In genomic region chr3:107978116-107979057, GRCh38 we compare ENCODE assay signal across 22 cellular contexts.
DNase-seq lines count a peak whose midpoint lies in the region; ATAC-seq, FAIRE-seq and TF ChIP-seq lines count a peak whose summit lies in the region.
"Had no signal": no experiment of that assay in that cellular context is flagged by ENCODE, and none has a peak within 500 bp of the region (broad histone marks: within the 10 kb centered on the region; RNA-seq: fewer than 3 reads in every experiment).

No MANE protein-coding gene starts in this region.

- POLR2A ChIA-PET in T-cell (lab: Charles Lee) = interaction anchor here in 1 of 2 donors (0.6 kb wide), 1 partner anchor 76 kb away, joined by 4 read pairs; no protein-coding TSS in a partner anchor

- TF ChIP-seq CTCF in hepatocyte (IDR thresholded peaks at IDR 0.05; ENCODE audit: poor library complexity) = no peak

- H3K9me2 ChIP-seq in hepatocyte (replicated peaks; ENCODE audit: insufficient read depth) = no peaks in the 10 kb centered on the region
- H3K9me2 ChIP-seq: SK-N-SH had no signal

- peaks cover 10% of the 10 kb centered on the region for H3K4me1 ChIP-seq in hepatocyte (ENCODE audit: insufficient read depth)
- H3K4me1 ChIP-seq in small intestine (ENCODE audit: control insufficient read depth in 2 of 2, insufficient read depth in 1 of 2, low read depth in 1 of 2, low read length in 1 of 2) = peaks cover 0 to 8% of the 10 kb centered on the region in 2 donors
- H3K4me1 ChIP-seq: ascending aorta, HAP-1, uterus had no signal

- no peak overlapping the region for H2AFZ ChIP-seq in hepatocyte

- H3K4me3 Mint-ChIP-seq in activated T-cell treated with anti-CD3 and anti-CD28 coated beads, Interleukin-2, amount 50 U/mL, for 72 hours = peak overlapping the region in 1 of 2 donors; percentile 16
- H3K4me3 Mint-ChIP-seq in T-cell = peak overlapping the region; percentile 21 to 75 (median 47)
- H3K4me3 Mint-ChIP-seq: WTC11 had no signal

- H3K4me1 Mint-ChIP-seq in activated T-cell treated with anti-CD3 and anti-CD28 coated beads, Interleukin-2, amount 50 U/mL, for 72 hours (ENCODE audit: low read depth) = peaks cover 41% of the 10 kb centered on the region
- peaks cover 70 to 79% (median 73%) of the 10 kb centered on the region in 3 donors for H3K4me1 Mint-ChIP-seq in T-cell

- H4K20me1 ChIP-seq in hepatocyte (ENCODE audit: insufficient read depth, poor library complexity, severe bottlenecking) = no peaks in the 10 kb centered on the region

- 89% methylated on average over 6 of the region's 6 CpGs for WGBS in hepatocyte (ENCODE audit: low lambda C conversion rate, missing lambda C conversion rate)
- 61 to 76% (median 71%) methylated on average over 6 of the region's 6 CpGs for WGBS in small intestine, 3 donors

- H3K27ac ChIP-seq in hepatocyte (peak overlapping the region; percentile 32), small intestine (ENCODE audit: low read depth in 1 of 2, low read length in 1 of 2) (peak overlapping the region; percentile 44 to 55)
- H3K27ac ChIP-seq: ascending aorta, esophagus muscularis mucosa, ovary, uterus had no signal

- no peaks in the 10 kb centered on the region for H3K9me3 Mint-ChIP-seq in activated T-cell treated with anti-CD3 and anti-CD28 coated beads, Interleukin-2, amount 50 U/mL, for 72 hours
- no peaks in the 10 kb centered on the region for H3K9me3 Mint-ChIP-seq in T-cell
- H3K9me3 Mint-ChIP-seq: WTC11 had no signal

- H3K36me3 ChIP-seq in hepatocyte (replicated peaks; ENCODE audit: insufficient read depth, low read depth) = no peaks in the 10 kb centered on the region
- H3K36me3 ChIP-seq in small intestine (ENCODE audit: control insufficient read depth in 2 of 2, insufficient read depth in 2 of 2, low read length in 2 of 2) = no peaks in the 10 kb centered on the region
- no peaks in the 10 kb centered on the region for H3K36me3 ChIP-seq in H7 (replicated peaks; ENCODE audit: control insufficient read depth, insufficient read depth, low read length)
- H3K36me3 ChIP-seq: ascending aorta, esophagus muscularis mucosa, HAP-1, MG63, ovary, uterus had no signal

- FAIRE-seq in small intestine (lab: Jason Lieb, UNC) = no peak

- H3K4me3 ChIP-seq in hepatocyte (no peak overlapping the region), small intestine (ENCODE audit: low read depth in 1 of 2, low read length in 2 of 2) (no peak overlapping the region), H7 (ENCODE audit: insufficient read depth, low read depth, low read length) (no peak overlapping the region)
- H3K4me3 ChIP-seq: ascending aorta, esophagus muscularis mucosa, HAP-1, MG63, ovary, uterus had no signal

- CTCF ChIA-PET in T-cell (lab: Charles Lee) = interaction anchor here (0.5 to 1.0 kb wide), 3 partner anchors 11 to 51 kb away, joined by 3 to 4 read pairs (median 4); no protein-coding TSS in a partner anchor

- H3K4me2 ChIP-seq in hepatocyte = no peak overlapping the region
- H3K4me2 ChIP-seq: SK-N-SH had no signal

- H3K27me3 ChIP-seq in hepatocyte = no peaks in the 10 kb centered on the region
- H3K27me3 ChIP-seq in small intestine (ENCODE audit: control insufficient read depth in 2 of 2, insufficient read depth in 2 of 2, low read length in 2 of 2) = no peaks in the 10 kb centered on the region
- no peaks in the 10 kb centered on the region for H3K27me3 ChIP-seq in H7 (ENCODE audit: control insufficient read depth, insufficient read depth, low read length)
- H3K27me3 ChIP-seq: ascending aorta, esophagus muscularis mucosa, MG63, ovary, uterus had no signal

- H3K9me3 ChIP-seq in hepatocyte (ENCODE audit: low read depth) (no peaks in the 10 kb centered on the region), small intestine (ENCODE audit: control insufficient read depth, low read depth) (no peaks in the 10 kb centered on the region)
- H3K9me3 ChIP-seq: ascending aorta, esophagus muscularis mucosa, HAP-1, MG63, ovary, SK-N-SH, uterus had no signal

- H3K36me3 Mint-ChIP-seq in activated T-cell treated with anti-CD3 and anti-CD28 coated beads, Interleukin-2, amount 50 U/mL, for 72 hours (ENCODE audit: insufficient read depth in 2 of 2) = no peaks in the 10 kb centered on the region
- H3K36me3 Mint-ChIP-seq in T-cell = no peaks in the 10 kb centered on the region
- H3K36me3 Mint-ChIP-seq: WTC11 had no signal

- no peaks in the 10 kb centered on the region for H3K27me3 Mint-ChIP-seq in activated T-cell treated with anti-CD3 and anti-CD28 coated beads, Interleukin-2, amount 50 U/mL, for 72 hours (ENCODE audit: low read depth)
- H3K27me3 Mint-ChIP-seq in T-cell = no peaks in the 10 kb centered on the region
- H3K27me3 Mint-ChIP-seq: stimulated activated naive CD8-positive, alpha-beta T cell treated with anti-CD3 and anti-CD28 coated beads, Interleukin-15, amount 100 ng/mL, for 72 hours had no signal

- peak overlapping the region; percentile 54 for H3K27ac Mint-ChIP-seq in activated T-cell treated with anti-CD3 and anti-CD28 coated beads, Interleukin-2, amount 50 U/mL, for 72 hours
- H3K27ac Mint-ChIP-seq in T-cell = peak overlapping the region; percentile 77 to 85
- H3K27ac Mint-ChIP-seq: stimulated activated naive CD8-positive, alpha-beta T cell treated with anti-CD3 and anti-CD28 coated beads, Interleukin-15, amount 100 ng/mL, for 72 hours; WTC11 had no signal

- ATAC-seq in activated T-cell treated with anti-CD3 and anti-CD28 coated beads, Interleukin-2, amount 50 U/mL, for 72 hours (replicated peaks in 1 of 2) = no peak
- peak; percentile 45 to 71 (median 61) for ATAC-seq in T-cell (replicated peaks in 1 of 4)
- no peak for ATAC-seq in HG02588 (IDR thresholded peaks at IDR 0.05; ENCODE audit: unreplicated experiment)
- ATAC-seq: PC-3; stimulated activated naive CD8-positive, alpha-beta T cell treated with anti-CD3 and anti-CD28 coated beads, Interleukin-15, amount 100 ng/mL, for 72 hours had no signal

- no peak for DNase-seq in activated T-cell treated with anti-CD3 and anti-CD28 coated beads, Interleukin-2, amount 50 U/mL, for 72 hours
- DNase-seq in activated T-cell treated with anti-CD3 and anti-CD28 coated beads, Interleukin-2, amount 50 U/mL, for 48 hours = no peak
- DNase-seq in T-cell (no peak), hepatocyte (ENCODE audit: low spot score) (no peak), small intestine (peak; percentile 65), NCI-H2227 treated with DMSO at 0.1 percent for 48 hours (lab: John Stamatoyannopoulos, UW) (no peak), H7 (no peak)
- DNase-seq: cortex of kidney; mesendoderm; MG63; NCI-H1930; NCI-H524; ovary; PC-3; SK-N-SH; stimulated activated naive CD8-positive, alpha-beta T cell treated with anti-CD3 and anti-CD28 coated beads, Interleukin-15, amount 100 ng/mL, for 72 hours; uterus had no signal

- H3K79me2 ChIP-seq in hepatocyte = no peaks in the 10 kb centered on the region

Comparison
In these comparisons a context has a peak if more than half of its experiments do, and no peak if none do; other contexts are left out.
1. ATAC-seq: peak in T-cell (4 of 4); none in activated T-cell treated with anti-CD3 and anti-CD28 coated beads, Interleukin-2, amount 50 U/mL, for 72 hours (0 of 2) and HG02588 (single experiment).